ENCODE assay signal across 1 cellular context in genomic region chr12:98698603-98699463, GRCh38.
TF ChIP-seq lines count a peak whose summit lies in the region.

No MANE protein-coding gene starts in this region.

TF ChIP-seq in HCT116, 20 proteins besides CTCF, POLR2A, EP300 and RAD21 (continued from another document):
- no peak for TF ChIP-seq ATF3 (IDR thresholded peaks at IDR 0.05)
- TF ChIP-seq ZBTB33 (IDR thresholded peaks at IDR 0.05; ENCODE audit: extremely low read depth, insufficient replicate concordance, low read length): no peak
- no peak for TF ChIP-seq YY1 (IDR thresholded peaks at IDR 0.05; ENCODE audit: extremely low read depth, insufficient replicate concordance, low read depth, low read length)
- TF ChIP-seq SP1 (IDR thresholded peaks at IDR 0.05; ENCODE audit: low read depth): no peak
- no peak for TF ChIP-seq FOSL1 (IDR thresholded peaks at IDR 0.05; ENCODE audit: low read depth)
- no peak for TF ChIP-seq REST (IDR thresholded peaks at IDR 0.05; ENCODE audit: low read depth)
- no peak for TF ChIP-seq CBX3 (IDR thresholded peaks at IDR 0.05; ENCODE audit: low read depth)
- no peak for TF ChIP-seq SRF (IDR thresholded peaks at IDR 0.05; ENCODE audit: low read depth)
- TF ChIP-seq TCF7L2 (IDR thresholded peaks at IDR 0.05; ENCODE audit: borderline replicate concordance, extremely low read depth, insufficient read depth, insufficient read length): no peak
- no peak for TF ChIP-seq CEBPB (IDR thresholded peaks at IDR 0.05; ENCODE audit: low read depth)
- no peak for TF ChIP-seq EZH2phosphoT487 (IDR thresholded peaks at IDR 0.05; ENCODE audit: borderline replicate concordance)
- no peak for TF ChIP-seq ZNF274 (IDR thresholded peaks at IDR 0.05; ENCODE audit: low read depth, low read length)
- no peak for TF ChIP-seq ELF1 (IDR thresholded peaks at IDR 0.05; ENCODE audit: borderline replicate concordance, low read depth)
- TF ChIP-seq EZH2 (IDR thresholded peaks at IDR 0.05): no peak
- no peak for TF ChIP-seq ZFX (IDR thresholded peaks at IDR 0.05)
TF ChIP-seq in HCT116: peak in this region for 0.
